In genomic region chr3:117699058-117699457, GRCh38 we compare ENCODE assay signal across 30 cellular contexts.
"Had no signal": no experiment of that assay in that cellular context is flagged by ENCODE, and none has a peak within 500 bp of the region (broad histone marks: within the 10 kb centered on the region; RNA-seq: fewer than 3 reads in every experiment).

No MANE protein-coding gene starts in this region.

- H3K4me2 ChIP-seq: smooth muscle cell had no signal

- H3K27me3 ChIP-seq: neutrophil, spleen, suprapubic skin, testis, tibial artery, upper lobe of left lung, vagina had no signal

- H3K4me3 ChIP-seq: psoas muscle, skin epidermis, smooth muscle cell, spleen, suprapubic skin, testis, tibial artery, upper lobe of left lung, vagina had no signal

- H3K79me2 ChIP-seq: parathyroid adenoma had no signal

- DNase-seq: naive thymus-derived CD8-positive, alpha-beta T cell; nephron progenitor cell; nucleus accumbens; posterior cingulate gyrus; psoas muscle; right cardiac atrium; spleen; stimulated activated CD4-positive, alpha-beta T cell treated with anti-CD3 and anti-CD28 coated beads, Interleukin-12 subunit alpha, Interleukin-12 subunit beta, amount 100 ng/mL, for 4 hours; stimulated activated CD4-positive, alpha-beta T cell treated with anti-CD3 and anti-CD28 coated beads, Interleukin-1b, Interleukin-23, amount 100 ng/mL, for 48 hours; stimulated activated CD4-positive, alpha-beta T cell treated with anti-CD3 and anti-CD28 coated beads, Interleukin-4, amount 100 ng/mL, for 1 hour; stimulated activated CD4-positive, alpha-beta T cell treated with anti-CD3 and anti-CD28 coated beads, Interleukin-4, amount 100 ng/mL, for 4 hours; stimulated activated CD8-positive, alpha-beta memory T cell treated with anti-CD3 and anti-CD28 coated beads, Interleukin-4, amount 100 ng/mL, for 48 hours; stimulated activated naive CD4-positive, alpha-beta T cell; stimulated activated naive CD8-positive, alpha-beta T cell treated with anti-CD3 and anti-CD28 coated beads, Interleukin-15, amount 100 ng/mL, for 72 hours; stimulated activated naive CD8-positive, alpha-beta T cell treated with anti-CD3 and anti-CD28 coated beads, Interleukin-15, Interleukin-2, amounts not matched to agents 100 U/mL and 50 U/mL, for 24 hours; substantia nigra; testis; tibial artery; trophoblast cell; upper lobe of left lung had no signal

- H3K4me1 ChIP-seq: parathyroid adenoma, psoas muscle, spleen, suprapubic skin, testis, upper lobe of left lung, vagina had no signal

- ATAC-seq: naive thymus-derived CD8-positive, alpha-beta T cell; natural killer cell treated with Interleukin-12 subunit alpha and Interleukin-12 subunit beta and Interleukin-15 and Interleukin-18, amount 100 ng/mL, for 72 hours; psoas muscle; right cardiac atrium; sciatic nerve; stimulated activated memory B cell treated with anti-CD40 and anti-IgM and Interleukin-4, amounts not matched to agents 10 μg/mL and 1 μg/mL and 100 μg/mL, for 72 hours; stimulated activated naive CD8-positive, alpha-beta T cell treated with anti-CD3 and anti-CD28 coated beads, Interleukin-15, amount 100 ng/mL, for 72 hours; stimulated activated naive CD8-positive, alpha-beta T cell treated with anti-CD3 and anti-CD28 coated beads, Interleukin-15, Interleukin-2, amounts not matched to agents 100 U/mL and 50 U/mL, for 24 hours had no signal

- H2AFZ ChIP-seq: parathyroid adenoma had no signal

- FAIRE-seq: urothelium cell line had no signal

- H3K9ac ChIP-seq: parathyroid adenoma had no signal

- H3K36me3 ChIP-seq: neutrophil, spleen, suprapubic skin, tibial artery, upper lobe of left lung, vagina had no signal

- H3K9me3 ChIP-seq: neutrophil, psoas muscle, spleen, suprapubic skin, testis, tibial artery, upper lobe of left lung, vagina had no signal

- H3K27ac ChIP-seq: neutrophil, parathyroid adenoma, psoas muscle, skin epidermis, spleen, suprapubic skin, testis, tibial artery, upper lobe of left lung, vagina had no signal
